In genomic region chr1:10265027-10265426, GRCh38 we compare ENCODE assay signal across 27 cellular contexts.
"Had no signal": no experiment of that assay in that cellular context is flagged by ENCODE, and none has a peak within 500 bp of the region (broad histone marks: within the 10 kb centered on the region; RNA-seq: fewer than 3 reads in every experiment).

No MANE protein-coding gene starts in this region.

- H3K4me3 Mint-ChIP-seq: dendritic cell treated with granulocyte-macrophage colony-stimulating factor and Interleukin-4, amounts not matched to agents 40 ng/mL and 50 ng/mL, for 4 days; effector memory CD8-positive, alpha-beta T cell; endodermal cell; immature natural killer cell; mesothelial cell of epicardium had no signal

- H3K27ac Mint-ChIP-seq: dendritic cell treated with granulocyte-macrophage colony-stimulating factor and Interleukin-4, amounts not matched to agents 40 ng/mL and 50 ng/mL, for 4 days; effector memory CD8-positive, alpha-beta T cell; endodermal cell; immature natural killer cell; mesothelial cell of epicardium had no signal

- H3K4me1 ChIP-seq: colonic mucosa had no signal

- H3K27me3 ChIP-seq: colonic mucosa, esophagus squamous epithelium, gastroesophageal sphincter, heart left ventricle, hepatocyte, left lung had no signal

- H3K4me1 Mint-ChIP-seq: endodermal cell, immature natural killer cell had no signal

- H3K27me3 Mint-ChIP-seq: dendritic cell treated with granulocyte-macrophage colony-stimulating factor and Interleukin-4, amounts not matched to agents 40 ng/mL and 50 ng/mL, for 4 days; effector memory CD8-positive, alpha-beta T cell had no signal

- ATAC-seq: effector memory CD8-positive, alpha-beta T cell; esophagus mucosa; gastroesophageal sphincter; heart left ventricle; left colon; left lung; left ventricle myocardium superior; lower lobe of right lung; mucosa of descending colon had no signal

- DNase-seq: colonic mucosa; cortex of kidney; effector CD8-positive, alpha-beta T cell; effector memory CD8-positive, alpha-beta T cell; endodermal cell; erythroblast; esophagus squamous epithelium; foreskin fibroblast; foreskin melanocyte; heart left ventricle; hypothalamus; immature natural killer cell; islet precursor cell; kidney; kidney glomerular epithelial cell; left colon; left lung; left ventricle myocardium superior; lower lobe of right lung; mesenchymal stem cell; mucosa of descending colon had no signal

- H3K27ac ChIP-seq: colonic mucosa, epithelial cell of prostate, esophagus squamous epithelium, gastroesophageal sphincter, heart left ventricle, hepatocyte had no signal

- H3K4me3 ChIP-seq: colonic mucosa, esophagus squamous epithelium, gastroesophageal sphincter, heart left ventricle, hepatocyte, left lung, lower lobe of right lung, mucosa of descending colon had no signal

- H3K9me3 ChIP-seq: colonic mucosa, esophagus squamous epithelium, gastroesophageal sphincter, heart left ventricle, left lung, lower lobe of right lung, mucosa of descending colon had no signal

- H3K36me3 ChIP-seq: colonic mucosa had no signal
